11 cellular contexts compared by ENCODE assay signal in the genomic region with DNA sequence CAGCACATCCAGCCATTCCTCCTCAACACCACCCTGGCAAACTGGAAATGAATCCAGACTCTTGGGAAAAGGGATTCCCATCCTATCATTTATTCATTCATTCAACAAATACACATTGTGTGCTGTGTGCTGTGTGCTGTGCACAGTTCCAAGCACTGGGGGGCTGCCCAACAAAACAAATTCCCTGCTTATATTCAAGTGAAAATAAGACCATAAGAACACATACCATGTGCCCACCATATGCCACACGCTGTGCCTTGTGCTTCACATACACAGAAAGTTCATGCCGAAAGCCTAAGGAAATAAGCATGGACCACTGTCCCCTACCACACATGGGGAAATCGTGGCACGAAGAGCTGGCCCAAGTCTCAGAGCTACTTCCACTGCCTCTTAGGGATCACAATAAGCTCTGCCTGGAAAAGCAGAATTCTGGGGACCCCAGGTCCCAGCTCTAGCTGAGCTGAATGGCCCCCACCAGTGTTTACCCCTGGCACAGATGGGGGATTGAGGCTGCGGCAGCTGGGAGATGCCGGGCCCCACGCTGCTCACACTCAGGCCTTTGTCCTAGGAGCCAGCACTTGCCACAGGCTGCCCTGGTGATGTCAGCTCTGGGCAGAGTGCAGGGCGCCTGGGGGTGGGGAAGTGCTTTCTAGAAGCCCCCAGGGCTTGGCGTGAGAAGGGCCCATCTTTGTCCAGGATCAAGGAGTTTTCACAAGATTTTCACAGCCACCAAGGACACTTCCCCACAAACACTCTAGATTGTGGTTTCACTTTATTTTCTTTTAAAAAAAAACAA.
A peak's percentile ranks its signal among the peaks of the same experiment; 100 is the strongest.
DNase-seq lines count a peak whose midpoint lies in the region; ATAC-seq, FAIRE-seq and TF ChIP-seq lines count a peak whose summit lies in the region.
"Had no signal": no experiment of that assay in that cellular context is flagged by ENCODE, and none has a peak within 500 bp of the region (broad histone marks: within the 10 kb centered on the region; RNA-seq: fewer than 3 reads in every experiment).

No MANE protein-coding gene starts in this region.

- no peak for TF ChIP-seq POLR2A in tibial nerve (IDR thresholded peaks at IDR 0.05)

- H3K9me3 ChIP-seq in kidney (ENCODE audit: control insufficient read depth in 1 of 2, low read length in 2 of 2) (no peaks in the 10 kb centered on the region), tibial nerve (no peaks in the 10 kb centered on the region)

- H3K4me3 ChIP-seq in kidney (ENCODE audit: low read length in 2 of 2) (no peak overlapping the region), tibial nerve (no peak overlapping the region)

- intact Hi-C loops in left ventricle myocardium superior (cut with micrococcal nuclease), result no loop called here
- intact Hi-C loops in cardiac septum (cut with DNase I), result no loop called here
- intact Hi-C loops in kidney (cut with DNase I), result no loop called here

- peak; percentile 71 to 88 for TF ChIP-seq EP300 in tibial nerve (IDR thresholded peaks at IDR 0.05)

- H3K9ac ChIP-seq in kidney (ENCODE audit: low read length in 2 of 2), result no peak overlapping the region

- H3K36me3 ChIP-seq in kidney (ENCODE audit: control insufficient read depth in 1 of 2, insufficient read depth in 2 of 2, low read length in 2 of 2), result no peaks in the 10 kb centered on the region
- H3K36me3 ChIP-seq in tibial nerve, result peaks cover 0 to 9% (median 0%) of the 10 kb centered on the region in 3 donors

- no peaks in the 10 kb centered on the region for H3K27me3 ChIP-seq in tibial nerve

- WGBS in tibial nerve, 2 donors, result 36 to 57% methylated on average over 9 of the region's 9 CpGs

- H3K27ac ChIP-seq in kidney (ENCODE audit: low read depth in 2 of 2, low read length in 2 of 2) (no peak overlapping the region), tibial nerve (peak overlapping the region; percentile 51 to 87 (median 72))

- ATAC-seq in left ventricle myocardium superior, result peak; percentile 33
- ATAC-seq in HG03354 (IDR thresholded peaks at IDR 0.05; ENCODE audit: poor library complexity, severe bottlenecking, unreplicated experiment), result no peak
- no peak for ATAC-seq in HG02759 (IDR thresholded peaks at IDR 0.05; ENCODE audit: unreplicated experiment)

- DNase-seq in left ventricle myocardium superior, result no peak
- DNase-seq in cardiac septum (ENCODE audit: low spot score), result no peak
- peak in 55 of 56 donors; percentile 36 to 97 (median 88) for DNase-seq in amygdala (lab: John Stamatoyannopoulos, UW)
- peak; percentile 53 for DNase-seq in kidney
- peak in 1 of 2 donors; percentile 60 for DNase-seq in tibial nerve (ENCODE audit: low spot score in 2 of 2)
- no peak for DNase-seq in NK-92 (lab: John Stamatoyannopoulos, UW; ENCODE audit: unreplicated experiment)
- DNase-seq: H7, NCI-H510A had no signal

- no peak for TF ChIP-seq CTCF in kidney (IDR thresholded peaks at IDR 0.05; ENCODE audit: borderline replicate concordance, extremely low read depth, insufficient read depth)
- peak in 1 of 5 experiments; percentile 7 for TF ChIP-seq CTCF in tibial nerve (IDR thresholded peaks at IDR 0.05)

- FAIRE-seq in kidney (lab: Jason Lieb, UNC), result no peak
- FAIRE-seq: G401.6 had no signal

- H3K4me1 ChIP-seq in kidney (ENCODE audit: control insufficient read depth in 1 of 2, insufficient read depth in 1 of 2, low read depth in 1 of 2, low read length in 2 of 2) (peaks cover 4% of the 10 kb centered on the region in 2 donors), tibial nerve (peaks cover 0 to 91% (median 42%) of the 10 kb centered on the region in 4 donors)

Comparison
In these comparisons a context has a peak if more than half of its experiments do, and no peak if none do; other contexts are left out.
1. DNase-seq: peak in amygdala (55 of 56) and kidney (single experiment); none in left ventricle myocardium superior (single experiment), cardiac septum (single experiment) and NK-92 (single experiment).
2. H3K27ac ChIP-seq: peak in tibial nerve (4 of 4); none in kidney (0 of 2).